ENCODE assay signal across 8 cellular contexts in the genomic region with DNA sequence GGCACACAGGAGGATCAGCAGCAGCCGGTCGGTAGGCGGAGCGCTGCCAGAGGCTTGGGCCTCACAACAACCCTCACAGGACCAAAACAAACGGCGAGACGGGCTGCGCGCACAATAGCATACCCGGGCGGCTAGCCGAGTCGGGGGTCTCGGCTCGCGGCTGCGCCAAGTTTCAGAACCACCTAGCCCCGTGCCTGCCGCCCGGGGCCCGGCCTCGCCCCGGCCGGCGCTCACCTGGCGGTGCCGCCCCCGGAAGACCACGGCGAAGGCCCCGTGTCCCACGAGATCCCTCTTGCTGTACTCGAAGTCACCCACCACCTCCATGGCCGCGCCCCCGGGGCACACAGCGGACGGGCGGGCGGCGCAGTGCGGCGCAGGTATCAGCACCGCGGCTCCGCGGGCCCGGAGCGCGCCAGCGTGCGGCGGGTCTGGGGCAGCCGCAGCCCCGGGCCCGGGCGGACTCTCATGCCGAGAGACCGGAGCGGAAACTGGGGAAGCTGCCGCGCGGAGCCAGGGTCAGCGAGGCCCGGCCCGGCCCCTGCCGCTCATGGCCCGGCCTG. TPM values are rescaled to one million over a fixed set of nuclear protein-coding genes. Genes with fewer than 3 reads are reported as not detected.
A peak's percentile ranks its signal among the peaks of the same experiment; 100 is the strongest.
DNase-seq lines count a peak whose midpoint lies in the region; ATAC-seq, FAIRE-seq and TF ChIP-seq lines count a peak whose summit lies in the region.

No MANE protein-coding gene starts in this region.

- H3K4me1 ChIP-seq in adrenal gland (replicated peaks in 1 of 2) (peaks cover 0 to 26% of the 10 kb centered on the region in 2 donors), heart right ventricle (peaks cover 0 to 23% (median 12%) of the 10 kb centered on the region in 9 donors), osteoblast (ENCODE audit: insufficient read depth, low read length) (peaks cover 9% of the 10 kb centered on the region), transverse colon (peaks cover 0 to 24% (median 13%) of the 10 kb centered on the region in 4 donors)

- H3K27ac ChIP-seq in adrenal gland (peak overlapping the region in 4 of 5 donors; percentile 66 to 89 (median 86)), heart right ventricle (peak overlapping the region; percentile 49 to 92 (median 78)), osteoblast (ENCODE audit: low read depth, low read length) (peak overlapping the region; percentile 45), transverse colon (peak overlapping the region; percentile 86 to 92 (median 87))

- in situ Hi-C loops in transverse colon (cut with MboI; ENCODE audit: low pct_ligation_motif_present in 1 of 4, low pct_unique_long_range_greater_than_20kb in 1 of 4, low sequenced_read_pairs in 3 of 4): no loop called here

- no peak for TF ChIP-seq EP300 in transverse colon (IDR thresholded peaks at IDR 0.05; ENCODE audit: low read depth)

- H3K79me2 ChIP-seq in osteoblast (ENCODE audit: insufficient read depth, low read length): peaks cover 4% of the 10 kb centered on the region

- no peak for FAIRE-seq in HTR-8/SVneo (lab: Jason Lieb, UNC)

- TF ChIP-seq POLR2A in adrenal gland (IDR thresholded peaks at IDR 0.05) (no peak), transverse colon (IDR thresholded peaks at IDR 0.05) (peak; percentile 29)

- H3K27me3 ChIP-seq in adrenal gland (no peaks in the 10 kb centered on the region), heart right ventricle (no peaks in the 10 kb centered on the region), osteoblast (ENCODE audit: insufficient read depth, low read length) (no peaks in the 10 kb centered on the region), transverse colon (no peaks in the 10 kb centered on the region)

- H3K36me3 ChIP-seq in adrenal gland (replicated peaks in 1 of 2) (no peaks in the 10 kb centered on the region), heart right ventricle (peaks cover 0 to 22% (median 6%) of the 10 kb centered on the region in 9 donors), osteoblast (ENCODE audit: insufficient read depth, low read length) (no peaks in the 10 kb centered on the region), transverse colon (no peaks in the 10 kb centered on the region)

- DNase-seq in NCI-H82 (lab: John Stamatoyannopoulos, UW): peak; percentile 84
- no peak for DNase-seq in NCI-H82 treated with DMSO at 0.1 percent for 48 hours (lab: John Stamatoyannopoulos, UW; ENCODE audit: unreplicated experiment)
- DNase-seq in HTR-8/SVneo (ENCODE audit: insufficient read length, low spot score): peak; percentile 84
- peak; percentile 24 for DNase-seq in SKM-1 (lab: John Stamatoyannopoulos, UW; ENCODE audit: unreplicated experiment)
- peak; percentile 43 to 82 (median 71) for DNase-seq in adrenal gland
- DNase-seq in heart right ventricle: peak; percentile 66 to 72
- peak; percentile 94 for DNase-seq in osteoblast (ENCODE audit: insufficient read length, low spot score, missing footprints)
- peak; percentile 22 for DNase-seq in transverse colon

- H3K9me3 ChIP-seq in adrenal gland (replicated peaks in 1 of 3) (no peaks in the 10 kb centered on the region), heart right ventricle (no peaks in the 10 kb centered on the region), osteoblast (ENCODE audit: low read depth, low read length) (no peaks in the 10 kb centered on the region), transverse colon (no peaks in the 10 kb centered on the region)

- WGBS in adrenal gland, 4 donors: 0 to 1% (median 0%) methylated on average over 10 to 68 of the region's 68 CpGs; no CpG with 5 or more reads in 1 of the 4 donors
- 0 to 1% methylated on average over 64 to 68 of the region's 68 CpGs for WGBS in heart right ventricle, 2 donors
- 1% methylated on average over 12 of the region's 68 CpGs; no CpG with 5 or more reads in 1 of the 2 donors for WGBS in transverse colon (ENCODE audit: low coverage in 1 of 2), 2 donors

- peak overlapping the region; percentile 89 for H2AFZ ChIP-seq in osteoblast (ENCODE audit: low read length)

- peak; percentile 72 to 89 (median 80) for ATAC-seq in heart right ventricle

- intact Hi-C loops in adrenal gland (cut with DNase I) (no loop called here), heart right ventricle (cut with DNase I) (no loop called here), transverse colon (cut with DNase I; ENCODE audit: low total_unique reads) (no loop called here)

- H3K4me2 ChIP-seq in osteoblast (ENCODE audit: insufficient read depth, low read length): peak overlapping the region; percentile 96

- no peaks in the 10 kb centered on the region for H4K20me1 ChIP-seq in osteoblast (ENCODE audit: insufficient read depth, low read length)

- H3K4me3 ChIP-seq in adrenal gland (peak overlapping the region; percentile 46 to 72 (median 66)), heart right ventricle (peak overlapping the region; percentile 75 to 95 (median 84)), osteoblast (ENCODE audit: insufficient read depth, low read length) (peak overlapping the region; percentile 88), transverse colon (peak overlapping the region; percentile 85 to 93 (median 90))

- TF ChIP-seq CTCF in adrenal gland (IDR thresholded peaks at IDR 0.05) (peak in 2 of 6 experiments; percentile 30 to 36), heart right ventricle (IDR thresholded peaks at IDR 0.05) (peak in 6 of 9 donors; percentile 12 to 49 (median 42)), osteoblast (IDR thresholded peaks at IDR 0.05; ENCODE audit: extremely low read depth, low read depth, low read length) (peak; percentile 7), transverse colon (IDR thresholded peaks at IDR 0.05) (peak; percentile 16 to 35 (median 24))

RNA-seq across cellular contexts. Expression of a gene that starts 0.6 kb away (rescaled TPM):
- total RNA-seq in adrenal gland (10 to 100 TPM; 11.1 to 32.0 (median 17.1) TPM), heart right ventricle (10 to 100 TPM; 12.0 to 23.7 (median 18.0) TPM), osteoblast (27.5 and 37.1 TPM in 2 replicates), transverse colon (10 to 100 TPM in 3 of 4 donors, 1 to 10 TPM in 1; 9.0 to 28.5 (median 12.9) TPM)
- polyA plus RNA-seq in adrenal gland (10 to 100 TPM in 1 of 3 donors, 1 to 10 TPM in 2; 9.5 to 15.2 (median 10.0) TPM), heart right ventricle (1 to 10 TPM; 2.9 to 5.9 TPM)
